In genomic region chr1:19439464-19440171, GRCh38 we compare ENCODE assay signal across 2 cellular contexts.
TF ChIP-seq lines count a peak whose summit lies in the region.

No MANE protein-coding gene starts in this region.

TF ChIP-seq in GM23338, 12 proteins besides CTCF, POLR2A, EP300 and RAD21 (continued from another document):
- TF ChIP-seq, protein P1, sequence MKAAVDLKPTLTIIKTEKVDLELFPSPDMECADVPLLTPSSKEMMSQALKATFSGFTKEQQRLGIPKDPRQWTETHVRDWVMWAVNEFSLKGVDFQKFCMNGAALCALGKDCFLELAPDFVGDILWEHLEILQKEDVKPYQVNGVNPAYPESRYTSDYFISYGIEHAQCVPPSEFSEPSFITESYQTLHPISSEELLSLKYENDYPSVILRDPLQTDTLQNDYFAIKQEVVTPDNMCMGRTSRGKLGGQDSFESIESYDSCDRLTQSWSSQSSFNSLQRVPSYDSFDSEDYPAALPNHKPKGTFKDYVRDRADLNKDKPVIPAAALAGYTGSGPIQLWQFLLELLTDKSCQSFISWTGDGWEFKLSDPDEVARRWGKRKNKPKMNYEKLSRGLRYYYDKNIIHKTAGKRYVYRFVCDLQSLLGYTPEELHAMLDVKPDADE (IDR thresholded peaks at IDR 0.05) = no peak
- TF ChIP-seq NANOG (IDR thresholded peaks at IDR 0.05; ENCODE audit: borderline replicate concordance) = no peak
- no peak for TF ChIP-seq ZNF114 (CRISPR knock-in tag; IDR thresholded peaks at IDR 0.05)
- TF ChIP-seq ZNF331 (CRISPR knock-in tag; IDR thresholded peaks at IDR 0.05; ENCODE audit: low read depth) = no peak
- TF ChIP-seq, protein P2, sequence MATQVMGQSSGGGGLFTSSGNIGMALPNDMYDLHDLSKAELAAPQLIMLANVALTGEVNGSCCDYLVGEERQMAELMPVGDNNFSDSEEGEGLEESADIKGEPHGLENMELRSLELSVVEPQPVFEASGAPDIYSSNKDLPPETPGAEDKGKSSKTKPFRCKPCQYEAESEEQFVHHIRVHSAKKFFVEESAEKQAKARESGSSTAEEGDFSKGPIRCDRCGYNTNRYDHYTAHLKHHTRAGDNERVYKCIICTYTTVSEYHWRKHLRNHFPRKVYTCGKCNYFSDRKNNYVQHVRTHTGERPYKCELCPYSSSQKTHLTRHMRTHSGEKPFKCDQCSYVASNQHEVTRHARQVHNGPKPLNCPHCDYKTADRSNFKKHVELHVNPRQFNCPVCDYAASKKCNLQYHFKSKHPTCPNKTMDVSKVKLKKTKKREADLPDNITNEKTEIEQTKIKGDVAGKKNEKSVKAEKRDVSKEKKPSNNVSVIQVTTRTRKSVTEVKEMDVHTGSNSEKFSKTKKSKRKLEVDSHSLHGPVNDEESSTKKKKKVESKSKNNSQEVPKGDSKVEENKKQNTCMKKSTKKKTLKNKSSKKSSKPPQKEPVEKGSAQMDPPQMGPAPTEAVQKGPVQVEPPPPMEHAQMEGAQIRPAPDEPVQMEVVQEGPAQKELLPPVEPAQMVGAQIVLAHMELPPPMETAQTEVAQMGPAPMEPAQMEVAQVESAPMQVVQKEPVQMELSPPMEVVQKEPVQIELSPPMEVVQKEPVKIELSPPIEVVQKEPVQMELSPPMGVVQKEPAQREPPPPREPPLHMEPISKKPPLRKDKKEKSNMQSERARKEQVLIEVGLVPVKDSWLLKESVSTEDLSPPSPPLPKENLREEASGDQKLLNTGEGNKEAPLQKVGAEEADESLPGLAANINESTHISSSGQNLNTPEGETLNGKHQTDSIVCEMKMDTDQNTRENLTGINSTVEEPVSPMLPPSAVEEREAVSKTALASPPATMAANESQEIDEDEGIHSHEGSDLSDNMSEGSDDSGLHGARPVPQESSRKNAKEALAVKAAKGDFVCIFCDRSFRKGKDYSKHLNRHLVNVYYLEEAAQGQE (IDR thresholded peaks at IDR 0.05; ENCODE audit: unreplicated experiment) = no peak
- TF ChIP-seq STAT1 (IDR thresholded peaks at IDR 0.05; ENCODE audit: unreplicated experiment) = no peak
- TF ChIP-seq, protein P3, sequence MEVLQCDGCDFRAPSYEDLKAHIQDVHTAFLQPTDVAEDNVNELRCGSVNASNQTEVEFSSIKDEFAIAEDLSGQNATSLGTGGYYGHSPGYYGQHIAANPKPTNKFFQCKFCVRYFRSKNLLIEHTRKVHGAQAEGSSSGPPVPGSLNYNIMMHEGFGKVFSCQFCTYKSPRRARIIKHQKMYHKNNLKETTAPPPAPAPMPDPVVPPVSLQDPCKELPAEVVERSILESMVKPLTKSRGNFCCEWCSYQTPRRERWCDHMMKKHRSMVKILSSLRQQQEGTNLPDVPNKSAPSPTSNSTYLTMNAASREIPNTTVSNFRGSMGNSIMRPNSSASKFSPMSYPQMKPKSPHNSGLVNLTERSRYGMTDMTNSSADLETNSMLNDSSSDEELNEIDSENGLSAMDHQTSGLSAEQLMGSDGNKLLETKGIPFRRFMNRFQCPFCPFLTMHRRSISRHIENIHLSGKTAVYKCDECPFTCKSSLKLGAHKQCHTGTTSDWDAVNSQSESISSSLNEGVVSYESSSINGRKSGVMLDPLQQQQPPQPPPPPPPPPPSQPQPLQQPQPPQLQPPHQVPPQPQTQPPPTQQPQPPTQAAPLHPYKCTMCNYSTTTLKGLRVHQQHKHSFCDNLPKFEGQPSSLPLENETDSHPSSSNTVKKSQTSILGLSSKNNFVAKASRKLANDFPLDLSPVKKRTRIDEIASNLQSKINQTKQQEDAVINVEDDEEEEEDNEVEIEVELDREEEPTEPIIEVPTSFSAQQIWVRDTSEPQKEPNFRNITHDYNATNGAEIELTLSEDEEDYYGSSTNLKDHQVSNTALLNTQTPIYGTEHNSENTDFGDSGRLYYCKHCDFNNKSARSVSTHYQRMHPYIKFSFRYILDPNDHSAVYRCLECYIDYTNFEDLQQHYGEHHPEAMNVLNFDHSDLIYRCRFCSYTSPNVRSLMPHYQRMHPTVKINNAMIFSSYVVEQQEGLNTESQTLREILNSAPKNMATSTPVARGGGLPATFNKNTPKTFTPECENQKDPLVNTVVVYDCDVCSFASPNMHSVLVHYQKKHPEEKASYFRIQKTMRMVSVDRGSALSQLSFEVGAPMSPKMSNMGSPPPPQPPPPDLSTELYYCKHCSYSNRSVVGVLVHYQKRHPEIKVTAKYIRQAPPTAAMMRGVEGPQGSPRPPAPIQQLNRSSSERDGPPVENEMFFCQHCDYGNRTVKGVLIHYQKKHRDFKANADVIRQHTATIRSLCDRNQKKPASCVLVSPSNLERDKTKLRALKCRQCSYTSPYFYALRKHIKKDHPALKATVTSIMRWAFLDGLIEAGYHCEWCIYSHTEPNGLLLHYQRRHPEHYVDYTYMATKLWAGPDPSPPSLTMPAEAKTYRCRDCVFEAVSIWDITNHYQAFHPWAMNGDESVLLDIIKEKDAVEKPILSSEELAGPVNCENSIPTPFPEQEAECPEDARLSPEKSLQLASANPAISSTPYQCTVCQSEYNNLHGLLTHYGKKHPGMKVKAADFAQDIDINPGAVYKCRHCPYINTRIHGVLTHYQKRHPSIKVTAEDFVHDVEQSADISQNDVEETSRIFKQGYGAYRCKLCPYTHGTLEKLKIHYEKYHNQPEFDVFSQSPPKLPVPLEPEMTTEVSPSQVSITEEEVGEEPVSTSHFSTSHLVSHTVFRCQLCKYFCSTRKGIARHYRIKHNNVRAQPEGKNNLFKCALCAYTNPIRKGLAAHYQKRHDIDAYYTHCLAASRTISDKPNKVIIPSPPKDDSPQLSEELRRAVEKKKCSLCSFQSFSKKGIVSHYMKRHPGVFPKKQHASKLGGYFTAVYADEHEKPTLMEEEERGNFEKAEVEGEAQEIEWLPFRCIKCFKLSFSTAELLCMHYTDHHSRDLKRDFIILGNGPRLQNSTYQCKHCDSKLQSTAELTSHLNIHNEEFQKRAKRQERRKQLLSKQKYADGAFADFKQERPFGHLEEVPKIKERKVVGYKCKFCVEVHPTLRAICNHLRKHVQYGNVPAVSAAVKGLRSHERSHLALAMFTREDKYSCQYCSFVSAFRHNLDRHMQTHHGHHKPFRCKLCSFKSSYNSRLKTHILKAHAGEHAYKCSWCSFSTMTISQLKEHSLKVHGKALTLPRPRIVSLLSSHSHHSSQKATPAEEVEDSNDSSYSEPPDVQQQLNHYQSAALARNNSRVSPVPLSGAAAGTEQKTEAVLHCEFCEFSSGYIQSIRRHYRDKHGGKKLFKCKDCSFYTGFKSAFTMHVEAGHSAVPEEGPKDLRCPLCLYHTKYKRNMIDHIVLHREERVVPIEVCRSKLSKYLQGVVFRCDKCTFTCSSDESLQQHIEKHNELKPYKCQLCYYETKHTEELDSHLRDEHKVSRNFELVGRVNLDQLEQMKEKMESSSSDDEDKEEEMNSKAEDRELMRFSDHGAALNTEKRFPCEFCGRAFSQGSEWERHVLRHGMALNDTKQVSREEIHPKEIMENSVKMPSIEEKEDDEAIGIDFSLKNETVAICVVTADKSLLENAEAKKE (CRISPR knock-in tag; IDR thresholded peaks at IDR 0.05) = no peak
- TF ChIP-seq EZH2phosphoT487 (IDR thresholded peaks at IDR 0.05; ENCODE audit: unreplicated experiment) = no peak
- TF ChIP-seq POLR2AphosphoS5 (IDR thresholded peaks at IDR 0.05; ENCODE audit: low read depth) = no peak
- TF ChIP-seq JUNB (IDR thresholded peaks at IDR 0.05; ENCODE audit: unreplicated experiment) = no peak
- no peak for TF ChIP-seq EZH2 (IDR thresholded peaks at IDR 0.05; ENCODE audit: low read depth, unreplicated experiment)
TF ChIP-seq in GM23338: peak in this region for 0.

TF ChIP-seq in WTC11, 78 proteins besides CTCF, POLR2A, EP300 and RAD21 (continued from another document):
- TF ChIP-seq E2F5 (CRISPR knock-in tag; IDR thresholded peaks at IDR 0.05) (no peak), NFYB (CRISPR knock-in tag; conservative IDR thresholded peaks at IDR 0.05; ENCODE audit: low read depth) (no peak), ZNF423 (CRISPR knock-in tag; IDR thresholded peaks at IDR 0.05) (no peak), ZNF232 (CRISPR knock-in tag; IDR thresholded peaks at IDR 0.05) (no peak), GABPB1 (CRISPR knock-in tag; IDR thresholded peaks at IDR 0.05) (no peak), ZNF416 (CRISPR knock-in tag; IDR thresholded peaks at IDR 0.05) (no peak), GTF2I (CRISPR knock-in tag; conservative IDR thresholded peaks at IDR 0.05) (no peak), ZMAT4 (CRISPR knock-in tag; IDR thresholded peaks at IDR 0.05) (no peak)
- TF ChIP-seq, protein P4, sequence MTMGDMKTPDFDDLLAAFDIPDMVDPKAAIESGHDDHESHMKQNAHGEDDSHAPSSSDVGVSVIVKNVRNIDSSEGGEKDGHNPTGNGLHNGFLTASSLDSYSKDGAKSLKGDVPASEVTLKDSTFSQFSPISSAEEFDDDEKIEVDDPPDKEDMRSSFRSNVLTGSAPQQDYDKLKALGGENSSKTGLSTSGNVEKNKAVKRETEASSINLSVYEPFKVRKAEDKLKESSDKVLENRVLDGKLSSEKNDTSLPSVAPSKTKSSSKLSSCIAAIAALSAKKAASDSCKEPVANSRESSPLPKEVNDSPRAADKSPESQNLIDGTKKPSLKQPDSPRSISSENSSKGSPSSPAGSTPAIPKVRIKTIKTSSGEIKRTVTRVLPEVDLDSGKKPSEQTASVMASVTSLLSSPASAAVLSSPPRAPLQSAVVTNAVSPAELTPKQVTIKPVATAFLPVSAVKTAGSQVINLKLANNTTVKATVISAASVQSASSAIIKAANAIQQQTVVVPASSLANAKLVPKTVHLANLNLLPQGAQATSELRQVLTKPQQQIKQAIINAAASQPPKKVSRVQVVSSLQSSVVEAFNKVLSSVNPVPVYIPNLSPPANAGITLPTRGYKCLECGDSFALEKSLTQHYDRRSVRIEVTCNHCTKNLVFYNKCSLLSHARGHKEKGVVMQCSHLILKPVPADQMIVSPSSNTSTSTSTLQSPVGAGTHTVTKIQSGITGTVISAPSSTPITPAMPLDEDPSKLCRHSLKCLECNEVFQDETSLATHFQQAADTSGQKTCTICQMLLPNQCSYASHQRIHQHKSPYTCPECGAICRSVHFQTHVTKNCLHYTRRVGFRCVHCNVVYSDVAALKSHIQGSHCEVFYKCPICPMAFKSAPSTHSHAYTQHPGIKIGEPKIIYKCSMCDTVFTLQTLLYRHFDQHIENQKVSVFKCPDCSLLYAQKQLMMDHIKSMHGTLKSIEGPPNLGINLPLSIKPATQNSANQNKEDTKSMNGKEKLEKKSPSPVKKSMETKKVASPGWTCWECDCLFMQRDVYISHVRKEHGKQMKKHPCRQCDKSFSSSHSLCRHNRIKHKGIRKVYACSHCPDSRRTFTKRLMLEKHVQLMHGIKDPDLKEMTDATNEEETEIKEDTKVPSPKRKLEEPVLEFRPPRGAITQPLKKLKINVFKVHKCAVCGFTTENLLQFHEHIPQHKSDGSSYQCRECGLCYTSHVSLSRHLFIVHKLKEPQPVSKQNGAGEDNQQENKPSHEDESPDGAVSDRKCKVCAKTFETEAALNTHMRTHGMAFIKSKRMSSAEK (CRISPR knock-in tag; IDR thresholded peaks at IDR 0.05; ENCODE audit: borderline replicate concordance) = no peak
- TF ChIP-seq, protein P5, sequence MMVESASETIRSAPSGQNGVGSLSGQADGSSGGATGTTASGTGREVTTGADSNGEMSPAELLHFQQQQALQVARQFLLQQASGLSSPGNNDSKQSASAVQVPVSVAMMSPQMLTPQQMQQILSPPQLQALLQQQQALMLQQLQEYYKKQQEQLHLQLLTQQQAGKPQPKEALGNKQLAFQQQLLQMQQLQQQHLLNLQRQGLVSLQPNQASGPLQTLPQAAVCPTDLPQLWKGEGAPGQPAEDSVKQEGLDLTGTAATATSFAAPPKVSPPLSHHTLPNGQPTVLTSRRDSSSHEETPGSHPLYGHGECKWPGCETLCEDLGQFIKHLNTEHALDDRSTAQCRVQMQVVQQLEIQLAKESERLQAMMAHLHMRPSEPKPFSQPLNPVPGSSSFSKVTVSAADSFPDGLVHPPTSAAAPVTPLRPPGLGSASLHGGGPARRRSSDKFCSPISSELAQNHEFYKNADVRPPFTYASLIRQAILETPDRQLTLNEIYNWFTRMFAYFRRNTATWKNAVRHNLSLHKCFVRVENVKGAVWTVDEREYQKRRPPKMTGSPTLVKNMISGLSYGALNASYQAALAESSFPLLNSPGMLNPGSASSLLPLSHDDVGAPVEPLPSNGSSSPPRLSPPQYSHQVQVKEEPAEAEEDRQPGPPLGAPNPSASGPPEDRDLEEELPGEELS (CRISPR knock-in tag; IDR thresholded peaks at IDR 0.05) = no peak
